Comparison of ENCODE assay signal across 8 cellular contexts in genomic region chr1:204377800-204378608, GRCh38. TPM values are rescaled to one million over a fixed set of nuclear protein-coding genes. Genes with fewer than 3 reads are reported as not detected.
DNase-seq lines count a peak whose midpoint lies in the region; ATAC-seq, FAIRE-seq and TF ChIP-seq lines count a peak whose summit lies in the region.

No MANE protein-coding gene starts in this region.

- no peak for DNase-seq in GM12891 (ENCODE audit: insufficient read length, low spot score)
- peak; percentile 8 for DNase-seq in T-helper 22 cell (ENCODE audit: low read depth)
- DNase-seq in breast epithelium (ENCODE audit: low spot score in 2 of 2), result no peak
- DNase-seq in kidney tubule cell (ENCODE audit: low spot score), result peak; percentile 93
- peak; percentile 27 for DNase-seq in stimulated activated CD4-positive, alpha-beta T cell treated with anti-CD3 and anti-CD28 coated beads, Interleukin-2, amount 100 ng/mL, for 4 hours (ENCODE audit: low read depth)

- peak; percentile 75 for FAIRE-seq in GM12891 (lab: Jason Lieb, UNC)

- TF ChIP-seq POLR2A in GM12891 (IDR thresholded peaks at IDR 0.05; ENCODE audit: low read depth, low read length) (no peak), breast epithelium (IDR thresholded peaks at IDR 0.05) (no peak)

- no peaks in the 10 kb centered on the region for H3F3A ChIP-seq in Loucy (ENCODE audit: low read depth)

- no peaks in the 10 kb centered on the region for H3K36me3 ChIP-seq in Loucy (ENCODE audit: insufficient read depth, low read length)
- H3K36me3 ChIP-seq in breast epithelium, result no peaks in the 10 kb centered on the region

- intact Hi-C loops in breast epithelium (cut with DNase I; ENCODE audit: low total_unique reads), result no loop called here

- H3K27me3 ChIP-seq in Loucy (ENCODE audit: insufficient read depth, low read length, poor library complexity, severe bottlenecking) (peaks cover 19% of the 10 kb centered on the region), breast epithelium (no peaks in the 10 kb centered on the region)

- H3K9me2 ChIP-seq in Loucy (replicated peaks; ENCODE audit: low read depth, low read length), result no peaks in the 10 kb centered on the region

- H3K79me2 ChIP-seq in Loucy (ENCODE audit: insufficient read depth, low read length), result no peaks in the 10 kb centered on the region

- H3K27ac ChIP-seq in breast epithelium, result peak overlapping the region; percentile 2 to 45

- TF ChIP-seq CTCF in Loucy (conservative IDR thresholded peaks at IDR 0.05; ENCODE audit: low read length) (no peak), breast epithelium (IDR thresholded peaks at IDR 0.05) (no peak)

- H2AFZ ChIP-seq in Loucy (ENCODE audit: low read length), result peak overlapping the region; percentile 98

- no peak for ATAC-seq in HG02642 (IDR thresholded peaks at IDR 0.05; ENCODE audit: poor library complexity, unreplicated experiment)
- ATAC-seq in HG03045 (IDR thresholded peaks at IDR 0.05; ENCODE audit: unreplicated experiment), result no peak

- no peaks in the 10 kb centered on the region for H4K20me1 ChIP-seq in Loucy (ENCODE audit: insufficient read depth, low read length, poor library complexity, severe bottlenecking)

- H3K4me3 ChIP-seq in Loucy (ENCODE audit: low read length, poor library complexity, severe bottlenecking) (peak overlapping the region; percentile 72), breast epithelium (peak overlapping the region; percentile 37 to 69 (median 60))

- no peaks in the 10 kb centered on the region for H3K9me3 ChIP-seq in Loucy (ENCODE audit: insufficient read depth, low read depth, low read length)
- no peaks in the 10 kb centered on the region for H3K9me3 ChIP-seq in breast epithelium

- H3K4me1 ChIP-seq in Loucy (ENCODE audit: insufficient read depth, low read length, poor library complexity, severe bottlenecking) (peaks cover 13% of the 10 kb centered on the region), breast epithelium (peaks cover 0 to 8% of the 10 kb centered on the region in 2 donors)

- peak overlapping the region; percentile 37 for H3K9ac ChIP-seq in Loucy (ENCODE audit: low read depth, low read length, poor library complexity, severe bottlenecking)

- peak overlapping the region; percentile 94 for H3K4me2 ChIP-seq in Loucy (ENCODE audit: low read depth, low read length, poor library complexity, severe bottlenecking)

TF ChIP-seq in GM12891, 5 proteins besides CTCF, POLR2A, EP300 and RAD21:
- TF ChIP-seq SPI1 (IDR thresholded peaks at IDR 0.05; ENCODE audit: low read depth, low read length) (peak; percentile 94), TAF1 (IDR thresholded peaks at IDR 0.05; ENCODE audit: low read depth, low read length) (no peak), PAX5 (IDR thresholded peaks at IDR 0.05; ENCODE audit: insufficient read depth, low read length, severe bottlenecking) (peak; percentile 74), POLR2AphosphoS5 (IDR thresholded peaks at IDR 0.05; ENCODE audit: low read depth, low read length) (no peak), POU2F2 (IDR thresholded peaks at IDR 0.05; ENCODE audit: low read depth, low read length) (no peak)

RNA-seq across cellular contexts. Expression of gene PLEKHA6, which starts 18.3 kb away (rescaled TPM):
- polyA plus RNA-seq in GM12891 (2012; ENCODE audit: low read depth, missing spikeins), result 0.33 TPM
- total RNA-seq in breast epithelium, result 10 to 100 TPM in 2 of 3 donors, 1 to 10 TPM in 1; 1.4 to 34.0 (median 17.7) TPM

RNA-seq across cellular contexts. Expression of gene PPP1R15B, which starts 33.6 kb away (rescaled TPM):
- 11.2 TPM for polyA plus RNA-seq in GM12891 (2012; ENCODE audit: low read depth, missing spikeins)
- 10 to 100 TPM; 47.5 to 91.6 (median 53.3) TPM for total RNA-seq in breast epithelium

Comparison
In these comparisons a context has a peak if more than half of its experiments do, and no peak if none do; other contexts are left out.
1. DNase-seq: peak in T-helper 22 cell (single experiment), kidney tubule cell (single experiment) and stimulated activated CD4-positive, alpha-beta T cell treated with anti-CD3 and anti-CD28 coated beads, Interleukin-2, amount 100 ng/mL, for 4 hours (single experiment); none in GM12891 (single experiment) and breast epithelium (0 of 2).